Comparison of ENCODE assay signal across 9 cellular contexts in the genomic region with DNA sequence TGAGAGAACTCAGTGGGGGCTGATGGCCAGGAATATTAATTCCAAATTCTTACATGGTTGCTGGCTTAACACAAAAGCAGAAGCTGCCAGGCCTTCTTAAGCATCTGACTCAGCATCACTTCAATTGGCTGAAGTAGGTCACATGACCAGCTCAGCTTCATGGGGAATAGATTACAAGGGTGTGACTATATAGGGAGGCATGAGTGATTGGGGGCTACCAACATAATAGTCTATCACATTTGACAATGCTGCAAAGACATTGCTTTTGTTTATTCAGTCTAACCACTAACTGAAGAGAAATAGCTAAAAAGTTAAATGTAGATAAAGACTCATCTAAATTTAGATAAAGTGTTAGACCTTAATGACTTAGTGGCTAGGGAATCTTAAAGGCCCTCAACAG.
A peak's percentile ranks its signal among the peaks of the same experiment; 100 is the strongest.
DNase-seq lines count a peak whose midpoint lies in the region; ATAC-seq, FAIRE-seq and TF ChIP-seq lines count a peak whose summit lies in the region.
"Had no signal": no experiment of that assay in that cellular context is flagged by ENCODE, and none has a peak within 500 bp of the region (broad histone marks: within the 10 kb centered on the region; RNA-seq: fewer than 3 reads in every experiment).

No MANE protein-coding gene starts in this region.

- no peak for TF ChIP-seq RAD21 in A549 (conservative IDR thresholded peaks at IDR 0.05 in 1 of 2, IDR thresholded peaks at IDR 0.05 in 1 of 2)

- H3K4me1 ChIP-seq in A549, result no peaks in the 10 kb centered on the region

- CTCF ChIA-PET in A549 (lab: Yijun Ruan, JAX), result interaction anchor here (0.7 to 1.1 kb wide), 2 partner anchors 606 to 702 kb away, joined by 3 read pairs; no protein-coding TSS in a partner anchor

- no peaks in the 10 kb centered on the region for H3K9me3 ChIP-seq in A549

- no peak for TF ChIP-seq CTCF in A549 (IDR thresholded peaks at IDR 0.05)
- no peak for TF ChIP-seq CTCF in GM12865 (IDR thresholded peaks at IDR 0.05; ENCODE audit: insufficient read depth, low read depth, low read length, missing control alignments)

- H3K4me3 ChIP-seq in A549 (no peak overlapping the region), GM12865 (ENCODE audit: low read depth, low read length) (no peak overlapping the region)

- TF ChIP-seq EP300 in A549 (IDR thresholded peaks at IDR 0.05), result no peak

- no peak for TF ChIP-seq POLR2A in A549 (IDR thresholded peaks at IDR 0.05; ENCODE audit: low read length)

- DNase-seq in A549 (ENCODE audit: low read depth in 1 of 2, low spot score in 1 of 2), result peak in 1 of 2 experiments; percentile 32
- peak; percentile 5 for DNase-seq in GM12865 (ENCODE audit: low read depth)
- peak; percentile 52 for DNase-seq in RKO (ENCODE audit: low spot score)
- DNase-seq in fibroblast of gingiva (ENCODE audit: low read depth), result peak; percentile 64
- no peak for DNase-seq in NCI-H1417 treated with DMSO at 0.1 percent for 48 hours (lab: John Stamatoyannopoulos, UW)
- no peak for DNase-seq in dedifferentiated amniotic fluid mesenchymal stem cell (ENCODE audit: extremely low spot score)
- DNase-seq: CD8-positive, alpha-beta T cell had no signal

- H3K27ac ChIP-seq in A549, result no peak overlapping the region

- FAIRE-seq in A549 (lab: Jason Lieb, UNC), result no peak

- POLR2A ChIA-PET in A549 (lab: Yijun Ruan, JAX), result no interaction called here

- ATAC-seq in A549, result 0 out of 6 replicates have a peak, but pooled peaks of 1 of the 2 experiments have one; percentile 32
- no peak for ATAC-seq in HG03139 (IDR thresholded peaks at IDR 0.05; ENCODE audit: unreplicated experiment)
- ATAC-seq in HG03571 (IDR thresholded peaks at IDR 0.05; ENCODE audit: unreplicated experiment), result no peak
- ATAC-seq: CD8-positive, alpha-beta T cell had no signal

- no peak overlapping the region for H3K4me2 ChIP-seq in A549

TF ChIP-seq in A549, 52 proteins besides CTCF, POLR2A, EP300 and RAD21:
- no peak for TF ChIP-seq SMC3 (IDR thresholded peaks at IDR 0.05)
- TF ChIP-seq, protein P1, sequence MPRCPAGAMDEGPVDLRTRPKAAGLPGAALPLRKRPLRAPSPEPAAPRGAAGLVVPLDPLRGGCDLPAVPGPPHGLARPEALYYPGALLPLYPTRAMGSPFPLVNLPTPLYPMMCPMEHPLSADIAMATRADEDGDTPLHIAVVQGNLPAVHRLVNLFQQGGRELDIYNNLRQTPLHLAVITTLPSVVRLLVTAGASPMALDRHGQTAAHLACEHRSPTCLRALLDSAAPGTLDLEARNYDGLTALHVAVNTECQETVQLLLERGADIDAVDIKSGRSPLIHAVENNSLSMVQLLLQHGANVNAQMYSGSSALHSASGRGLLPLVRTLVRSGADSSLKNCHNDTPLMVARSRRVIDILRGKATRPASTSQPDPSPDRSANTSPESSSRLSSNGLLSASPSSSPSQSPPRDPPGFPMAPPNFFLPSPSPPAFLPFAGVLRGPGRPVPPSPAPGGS (IDR thresholded peaks at IDR 0.05), result no peak
- TF ChIP-seq USF2 (IDR thresholded peaks at IDR 0.05), result peak; percentile 27; the same call in 1 of the 2 replicates

Comparison
In these comparisons a context has a peak if more than half of its experiments do, and no peak if none do; other contexts are left out.
1. DNase-seq: peak in GM12865 (single experiment), RKO (single experiment) and fibroblast of gingiva (single experiment); none in NCI-H1417 treated with DMSO at 0.1 percent for 48 hours (single experiment) and dedifferentiated amniotic fluid mesenchymal stem cell (single experiment).